In genomic region chrX:39859991-39860861, GRCh38 we compare ENCODE assay signal across 9 cellular contexts.
DNase-seq lines count a peak whose midpoint lies in the region; ATAC-seq lines count a peak whose summit lies in the region.
"Had no signal": no experiment of that assay in that cellular context is flagged by ENCODE, and none has a peak within 500 bp of the region (broad histone marks: within the 10 kb centered on the region; RNA-seq: fewer than 3 reads in every experiment).

No MANE protein-coding gene starts in this region.

- ATAC-seq in GM19468 (IDR thresholded peaks at IDR 0.05; ENCODE audit: extremely low read depth, unreplicated experiment), result peak; percentile 44
- peak; percentile 46 for ATAC-seq in HG03565 (IDR thresholded peaks at IDR 0.05; ENCODE audit: unreplicated experiment)
- peak; percentile 12 for ATAC-seq in aorta (ENCODE audit: low FRiP score)

- no peaks in the 10 kb centered on the region for H3K79me1 ChIP-seq in mesendoderm (ENCODE audit: low read length)

- H4K8ac ChIP-seq in mesendoderm (ENCODE audit: low read depth, low read length), result no peak overlapping the region

- H3K4me3 Mint-ChIP-seq in activated naive CD4-positive, alpha-beta T cell treated with anti-CD3 and anti-CD28 coated beads, Interleukin-2, amount 50 U/mL, for 24 hours, result peak overlapping the region; percentile 70

- peaks cover 4% of the 10 kb centered on the region for H3K4me1 ChIP-seq in mesendoderm (ENCODE audit: control insufficient read depth, low read depth, low read length)
- no peaks in the 10 kb centered on the region for H3K4me1 ChIP-seq in aorta (ENCODE audit: control insufficient read depth in 1 of 2, insufficient read depth in 2 of 2, low read length in 2 of 2)

- H3K36me3 Mint-ChIP-seq in activated naive CD4-positive, alpha-beta T cell treated with anti-CD3 and anti-CD28 coated beads, Interleukin-2, amount 50 U/mL, for 24 hours, result no peaks in the 10 kb centered on the region

- H3K23ac ChIP-seq in mesendoderm (ENCODE audit: low read length), result no peak overlapping the region

- peak overlapping the region; percentile 51 for H3K27ac ChIP-seq in mesendoderm (ENCODE audit: low read depth, low read length)
- no peak overlapping the region for H3K27ac ChIP-seq in aorta (ENCODE audit: low read depth in 1 of 2, low read length in 2 of 2)
- H3K27ac ChIP-seq: upper lobe of left lung had no signal

- H3K4me3 ChIP-seq in mesendoderm (ENCODE audit: low read length) (no peak overlapping the region), aorta (ENCODE audit: low read length in 2 of 2) (no peak overlapping the region)
- H3K4me3 ChIP-seq: upper lobe of left lung had no signal

- peaks cover 44% of the 10 kb centered on the region for H3K4me1 Mint-ChIP-seq in activated naive CD4-positive, alpha-beta T cell treated with anti-CD3 and anti-CD28 coated beads, Interleukin-2, amount 50 U/mL, for 24 hours

- H2BK120ac ChIP-seq in mesendoderm (ENCODE audit: low read depth, low read length), result no peak overlapping the region

- H2AK5ac ChIP-seq in mesendoderm (ENCODE audit: low read length), result no peak overlapping the region

- no peak overlapping the region for H2BK15ac ChIP-seq in mesendoderm (replicated peaks; ENCODE audit: low read depth)

- peak overlapping the region; percentile 32 for H3K18ac ChIP-seq in mesendoderm (ENCODE audit: low read length)

- no peak overlapping the region for H3K9ac ChIP-seq in mesendoderm (ENCODE audit: low read length)

- H2BK5ac ChIP-seq in mesendoderm (ENCODE audit: low read length), result no peak overlapping the region

- no CpG with 5 or more reads among the region's 13 CpGs for WGBS in mesendoderm (ENCODE audit: extremely low coverage, insufficient coverage, low lambda C conversion rate)
- WGBS in aorta, 2 donors, result 42 to 48% methylated on average over 13 of the region's 13 CpGs

- no peaks in the 10 kb centered on the region for H3K27me3 ChIP-seq in mesendoderm (ENCODE audit: insufficient read depth, low read length, poor library complexity)
- H3K27me3 ChIP-seq in aorta (ENCODE audit: control insufficient read depth in 1 of 2, insufficient read depth in 2 of 2, low read length in 1 of 2), result no peaks in the 10 kb centered on the region
- H3K27me3 ChIP-seq: upper lobe of left lung had no signal

- intact Hi-C loops in aorta (cut with DNase I), result no loop called here

- no peak overlapping the region for H4K5ac ChIP-seq in mesendoderm (ENCODE audit: low read length)

- no peaks in the 10 kb centered on the region for H3K9me3 ChIP-seq in aorta (ENCODE audit: control insufficient read depth, low read length)

- H3K4ac ChIP-seq in mesendoderm (ENCODE audit: low read depth, low read length), result no peak overlapping the region

- H3K27ac Mint-ChIP-seq in activated naive CD4-positive, alpha-beta T cell treated with anti-CD3 and anti-CD28 coated beads, Interleukin-2, amount 50 U/mL, for 24 hours, result peak overlapping the region; percentile 98

- no peaks in the 10 kb centered on the region for H3K27me3 Mint-ChIP-seq in activated naive CD4-positive, alpha-beta T cell treated with anti-CD3 and anti-CD28 coated beads, Interleukin-2, amount 50 U/mL, for 24 hours

- H3K9me3 Mint-ChIP-seq in activated naive CD4-positive, alpha-beta T cell treated with anti-CD3 and anti-CD28 coated beads, Interleukin-2, amount 50 U/mL, for 24 hours, result no peaks in the 10 kb centered on the region

- H3K56ac ChIP-seq in mesendoderm (ENCODE audit: low read length), result peak overlapping the region; percentile 15

- H3K36me3 ChIP-seq in mesendoderm (ENCODE audit: control insufficient read depth, insufficient read depth, low read length) (no peaks in the 10 kb centered on the region), aorta (ENCODE audit: control insufficient read depth in 1 of 2, insufficient read depth in 2 of 2, low read length in 1 of 2) (no peaks in the 10 kb centered on the region)
- H3K36me3 ChIP-seq: upper lobe of left lung had no signal

- H3K79me2 ChIP-seq in mesendoderm (ENCODE audit: control insufficient read depth, insufficient read depth, low read length), result no peaks in the 10 kb centered on the region

- H3K4me2 ChIP-seq in mesendoderm (ENCODE audit: low read length), result no peak overlapping the region

- DNase-seq in DMS 273 treated with DMSO at 0.1 percent for 48 hours (lab: John Stamatoyannopoulos, UW), result peak; percentile 38
- peak; percentile 68 for DNase-seq in SKM-1 treated with dmso at 0.1 percent for 144 hours (lab: John Stamatoyannopoulos, UW; ENCODE audit: unreplicated experiment)
- DNase-seq in mesendoderm, result peak; percentile 91
- no peak for DNase-seq in aorta
- no peak for DNase-seq in anterior cingulate cortex (lab: John Stamatoyannopoulos, UW)

Comparison
In these comparisons a context has a peak if more than half of its experiments do, and no peak if none do; other contexts are left out.
1. DNase-seq: peak in DMS 273 treated with DMSO at 0.1 percent for 48 hours (single experiment), SKM-1 treated with dmso at 0.1 percent for 144 hours (single experiment) and mesendoderm (single experiment); none in aorta (0 of 2) and anterior cingulate cortex (0 of 58).
2. Peak in every context shown above with its lines, with median percentiles within 50 percentile points of each other: ATAC-seq.